1 cellular context compared by ENCODE assay signal in the genomic region with DNA sequence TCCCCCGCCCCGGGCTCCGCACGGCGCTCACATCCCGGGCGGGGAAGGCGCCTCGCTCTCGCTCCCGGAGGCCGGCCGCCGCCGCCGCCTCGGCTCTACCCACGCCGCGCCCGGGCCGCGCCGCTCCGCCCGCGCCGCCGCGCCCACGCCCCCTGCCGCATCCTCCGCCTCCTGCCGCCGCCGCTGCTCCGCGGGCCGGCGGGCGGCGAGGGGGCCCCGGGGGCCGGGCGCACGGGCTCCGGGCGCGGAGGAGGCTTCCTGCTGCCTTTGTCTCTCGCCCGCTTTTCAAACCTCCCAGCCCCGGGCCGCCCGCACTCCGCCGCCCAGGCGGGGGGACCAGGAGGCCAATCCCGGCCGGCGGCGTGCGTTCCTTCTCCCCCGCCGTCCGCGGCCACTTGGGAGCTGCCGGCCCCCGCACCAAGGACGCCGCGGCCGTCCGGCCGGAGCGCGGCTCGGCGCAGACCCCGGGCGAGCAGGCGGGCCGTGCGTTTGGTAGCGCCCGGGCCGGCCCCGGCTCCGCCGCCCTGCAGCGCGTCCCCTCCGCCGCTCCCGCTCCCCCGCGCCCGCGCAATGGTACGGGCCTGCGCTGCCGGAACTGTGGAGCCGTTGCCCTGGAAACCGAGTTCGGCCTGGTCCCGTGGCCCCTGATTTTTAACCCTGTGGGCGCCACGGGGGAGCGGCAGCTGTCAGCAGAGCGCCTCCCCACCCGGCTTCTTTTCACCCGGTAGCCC.
TF ChIP-seq lines count a peak whose summit lies in the region.

Gene FBXL14, minus strand, starts transcription at position 287 of the 731 bp plus-strand sequence. CDS start 515 bp downstream, outside the sequence.

TF ChIP-seq in HEK293, 187 proteins besides CTCF, POLR2A, EP300 and RAD21 (continued from another document and continues in another):
- TF ChIP-seq ZNF626 (tag by site-specific recombination; IDR thresholded peaks at IDR 0.05): peak; percentile 81; the same call in 1 of the 2 replicates
- no peak for TF ChIP-seq PRDM2 (tag by site-specific recombination; IDR thresholded peaks at IDR 0.05; ENCODE audit: borderline replicate concordance)
- TF ChIP-seq ZSCAN4 (tag by site-specific recombination; IDR thresholded peaks at IDR 0.05): no peak
- no peak for TF ChIP-seq ZNF558 (tag by site-specific recombination; IDR thresholded peaks at IDR 0.05)
- no peak for TF ChIP-seq ZNF19 (tag by site-specific recombination; IDR thresholded peaks at IDR 0.05; ENCODE audit: low read depth)
- peak; percentile 80 for TF ChIP-seq GLIS2 (tag by site-specific recombination; IDR thresholded peaks at IDR 0.05)
- TF ChIP-seq ZNF610 (tag by site-specific recombination; IDR thresholded peaks at IDR 0.05; ENCODE audit: borderline replicate concordance): peak; percentile 86; the same call in 1 of the 2 replicates
- no peak for TF ChIP-seq ZNF621 (tag by site-specific recombination; IDR thresholded peaks at IDR 0.05)
- no peak for TF ChIP-seq MZF1 (tag by site-specific recombination; IDR thresholded peaks at IDR 0.05; ENCODE audit: borderline replicate concordance)
- TF ChIP-seq ZBTB26 (tag by site-specific recombination; optimal IDR thresholded peaks at IDR 0.05): peak; percentile 78
- TF ChIP-seq ZNF521 (tag by site-specific recombination; IDR thresholded peaks at IDR 0.05): no peak
- TF ChIP-seq ATF2 (tag by site-specific recombination; IDR thresholded peaks at IDR 0.05; ENCODE audit: low read depth): no peak
- TF ChIP-seq, protein P1, sequence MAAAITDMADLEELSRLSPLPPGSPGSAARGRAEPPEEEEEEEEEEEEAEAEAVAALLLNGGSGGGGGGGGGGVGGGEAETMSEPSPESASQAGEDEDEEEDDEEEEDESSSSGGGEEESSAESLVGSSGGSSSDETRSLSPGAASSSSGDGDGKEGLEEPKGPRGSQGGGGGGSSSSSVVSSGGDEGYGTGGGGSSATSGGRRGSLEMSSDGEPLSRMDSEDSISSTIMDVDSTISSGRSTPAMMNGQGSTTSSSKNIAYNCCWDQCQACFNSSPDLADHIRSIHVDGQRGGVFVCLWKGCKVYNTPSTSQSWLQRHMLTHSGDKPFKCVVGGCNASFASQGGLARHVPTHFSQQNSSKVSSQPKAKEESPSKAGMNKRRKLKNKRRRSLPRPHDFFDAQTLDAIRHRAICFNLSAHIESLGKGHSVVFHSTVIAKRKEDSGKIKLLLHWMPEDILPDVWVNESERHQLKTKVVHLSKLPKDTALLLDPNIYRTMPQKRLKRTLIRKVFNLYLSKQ (tag by site-specific recombination; IDR thresholded peaks at IDR 0.05; ENCODE audit: borderline replicate concordance): no peak
- TF ChIP-seq, protein P2, sequence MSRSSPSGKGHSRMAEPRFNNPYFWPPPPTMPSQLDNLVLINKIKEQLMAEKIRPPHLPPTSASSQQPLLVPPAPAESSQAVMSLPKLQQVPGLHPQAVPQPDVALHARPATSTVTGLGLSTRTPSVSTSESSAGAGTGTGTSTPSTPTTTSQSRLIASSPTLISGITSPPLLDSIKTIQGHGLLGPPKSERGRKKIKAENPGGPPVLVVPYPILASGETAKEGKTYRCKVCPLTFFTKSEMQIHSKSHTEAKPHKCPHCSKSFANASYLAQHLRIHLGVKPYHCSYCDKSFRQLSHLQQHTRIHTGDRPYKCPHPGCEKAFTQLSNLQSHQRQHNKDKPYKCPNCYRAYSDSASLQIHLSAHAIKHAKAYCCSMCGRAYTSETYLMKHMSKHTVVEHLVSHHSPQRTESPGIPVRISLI (tag by site-specific recombination; IDR thresholded peaks at IDR 0.05): no peak
- TF ChIP-seq ZNF76 (tag by site-specific recombination; IDR thresholded peaks at IDR 0.05; ENCODE audit: borderline replicate concordance, low read depth): peak; percentile 23; the same call in 1 of the 2 replicates
- no peak for TF ChIP-seq ZNF157 (tag by site-specific recombination; IDR thresholded peaks at IDR 0.05)
- no peak for TF ChIP-seq ZNF785 (tag by site-specific recombination; IDR thresholded peaks at IDR 0.05)
- peak; percentile 96 for TF ChIP-seq ZXDB (tag by site-specific recombination; IDR thresholded peaks at IDR 0.05)
- 0 out of 2 replicates have a peak, but pooled peaks have one; percentile 6 for TF ChIP-seq ZNF146 (tag by site-specific recombination; IDR thresholded peaks at IDR 0.05)
- TF ChIP-seq ZNF10 (tag by site-specific recombination; IDR thresholded peaks at IDR 0.05): 0 out of 2 replicates have a peak, but pooled peaks have one; percentile 37
- TF ChIP-seq ZFP41 (tag by site-specific recombination; IDR thresholded peaks at IDR 0.05; ENCODE audit: borderline replicate concordance): no peak
- TF ChIP-seq GLI4 (tag by site-specific recombination; IDR thresholded peaks at IDR 0.05): no peak
- 0 out of 2 replicates have a peak, but pooled peaks have one; percentile 68 for TF ChIP-seq ZNF335 (tag by site-specific recombination; conservative IDR thresholded peaks at IDR 0.05)
- no peak for TF ChIP-seq ZNF768 (tag by site-specific recombination; IDR thresholded peaks at IDR 0.05)
- no peak for TF ChIP-seq SETDB1 (IDR thresholded peaks at IDR 0.05; ENCODE audit: insufficient read length, low read length)
- TF ChIP-seq ZFP3 (tag by site-specific recombination; IDR thresholded peaks at IDR 0.05; ENCODE audit: low read depth): no peak
- TF ChIP-seq ZNF26 (tag by site-specific recombination; IDR thresholded peaks at IDR 0.05): no peak
- no peak for TF ChIP-seq OVOL3 (tag by site-specific recombination; IDR thresholded peaks at IDR 0.05)
- TF ChIP-seq TRIM28 (IDR thresholded peaks at IDR 0.05; ENCODE audit: borderline replicate concordance, low read length): no peak
- no peak for TF ChIP-seq ZNF777 (tag by site-specific recombination; IDR thresholded peaks at IDR 0.05; ENCODE audit: borderline replicate concordance)
- TF ChIP-seq SP2 (tag by site-specific recombination; IDR thresholded peaks at IDR 0.05): peak; percentile 41
- TF ChIP-seq TSHZ1 (tag by site-specific recombination; IDR thresholded peaks at IDR 0.05; ENCODE audit: borderline replicate concordance): peak; percentile 12; the same call in 1 of the 2 replicates
- 0 out of 2 replicates have a peak, but pooled peaks have one; percentile 40 for TF ChIP-seq ZNF629 (tag by site-specific recombination; IDR thresholded peaks at IDR 0.05)
- TF ChIP-seq ZNF324 (tag by site-specific recombination; IDR thresholded peaks at IDR 0.05): 0 out of 2 replicates have a peak, but pooled peaks have one; percentile 31
- TF ChIP-seq ZNF350 (tag by site-specific recombination; IDR thresholded peaks at IDR 0.05): no peak
- TF ChIP-seq YY2 (tag by site-specific recombination; IDR thresholded peaks at IDR 0.05): no peak
- TF ChIP-seq ZNF132 (tag by site-specific recombination; IDR thresholded peaks at IDR 0.05; ENCODE audit: borderline replicate concordance): no peak
- TF ChIP-seq ZNF707 (tag by site-specific recombination; IDR thresholded peaks at IDR 0.05): no peak
- peak; percentile 15; the same call in 1 of the 2 replicates for TF ChIP-seq SCRT2 (tag by site-specific recombination; IDR thresholded peaks at IDR 0.05)
- TF ChIP-seq KLF10 (tag by site-specific recombination; IDR thresholded peaks at IDR 0.05): 0 out of 2 replicates have a peak, but pooled peaks have one; percentile 31
- peak; percentile 5; the same call in 1 of the 2 replicates for TF ChIP-seq ZFHX2 (tag by site-specific recombination; conservative IDR thresholded peaks at IDR 0.05)
- no peak for TF ChIP-seq ZNF184 (tag by site-specific recombination; IDR thresholded peaks at IDR 0.05)
